ENCODE assay signal across 20 cellular contexts in genomic region chr21:28144653-28145052, GRCh38.
"Had no signal": no experiment of that assay in that cellular context is flagged by ENCODE, and none has a peak within 500 bp of the region (broad histone marks: within the 10 kb centered on the region; RNA-seq: fewer than 3 reads in every experiment).

No MANE protein-coding gene starts in this region.

- H3K4me3 ChIP-seq: coronary artery, dorsolateral prefrontal cortex, esophagus muscularis mucosa, gastroesophageal sphincter, heart left ventricle, hepatocyte, left lung, lung had no signal

- H3K27me3 ChIP-seq: dorsolateral prefrontal cortex, esophagus muscularis mucosa, foreskin keratinocyte, gastroesophageal sphincter, heart left ventricle, hepatocyte, left lung had no signal

- DNase-seq: dermis blood vessel endothelial cell; dorsolateral prefrontal cortex; effector CD4-positive, alpha-beta T cell; effector memory CD4-positive, alpha-beta T cell; foreskin keratinocyte; heart left ventricle; hypothalamus; left cardiac atrium; left lung; left ventricle myocardium superior; mammary epithelial cell; mesendoderm; midbrain; naive thymus-derived CD4-positive, alpha-beta T cell had no signal

- H3K27me3 Mint-ChIP-seq: memory B cell had no signal

- H3K4me2 ChIP-seq: hepatocyte had no signal

- H3K79me2 ChIP-seq: hepatocyte had no signal

- H3K4me1 ChIP-seq: left lung had no signal

- H3K36me3 ChIP-seq: esophagus muscularis mucosa, gastroesophageal sphincter, heart left ventricle, left lung had no signal

- H3K36me3 Mint-ChIP-seq: memory B cell; naive thymus-derived CD4-positive, alpha-beta T cell had no signal

- H3K27ac ChIP-seq: coronary artery, dorsolateral prefrontal cortex, esophagus muscularis mucosa, foreskin keratinocyte, heart left ventricle, hepatocyte, left lung had no signal

- H3K4me3 Mint-ChIP-seq: memory B cell; naive thymus-derived CD4-positive, alpha-beta T cell had no signal

- H2AFZ ChIP-seq: hepatocyte had no signal

- H3K9me3 ChIP-seq: left lung had no signal

- H3K27ac Mint-ChIP-seq: memory B cell; naive thymus-derived CD4-positive, alpha-beta T cell had no signal

- H3K4me1 Mint-ChIP-seq: memory B cell; naive thymus-derived CD4-positive, alpha-beta T cell had no signal

- ATAC-seq: foreskin keratinocyte; gastroesophageal sphincter; heart left ventricle; left cardiac atrium; left lung; left ventricle myocardium superior; naive thymus-derived CD4-positive, alpha-beta T cell had no signal
